In the genomic region with DNA sequence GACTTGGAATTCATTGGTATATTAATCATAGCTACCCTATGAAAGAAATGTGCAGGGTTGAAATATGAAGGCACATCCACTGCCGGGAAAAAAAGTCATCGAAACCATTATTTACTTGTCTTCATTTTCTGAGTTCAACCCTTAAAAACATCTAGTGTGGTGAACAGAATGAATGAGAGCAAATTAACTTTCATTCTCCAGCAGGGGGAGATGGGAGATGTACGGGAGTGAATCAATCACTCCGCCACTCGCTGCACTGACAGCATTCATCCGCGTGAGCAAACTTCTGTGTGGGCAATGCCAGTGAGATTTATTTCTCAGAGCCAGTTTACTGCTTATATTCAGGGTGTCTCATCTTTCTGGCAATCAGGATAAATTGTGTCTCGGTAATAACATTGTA, we compare ENCODE assay signal across 13 cellular contexts.
DNase-seq lines count a peak whose midpoint lies in the region; ATAC-seq and FAIRE-seq lines count a peak whose summit lies in the region.
"Had no signal": no experiment of that assay in that cellular context is flagged by ENCODE, and none has a peak within 500 bp of the region (broad histone marks: within the 10 kb centered on the region; RNA-seq: fewer than 3 reads in every experiment).

No MANE protein-coding gene starts in this region.

- ATAC-seq in HG02763 (IDR thresholded peaks at IDR 0.05; ENCODE audit: unreplicated experiment): no peak
- ATAC-seq: CD8-positive, alpha-beta T cell; left lobe of liver had no signal

- DNase-seq in COR-L47 (lab: John Stamatoyannopoulos, UW) (peak; percentile 22), HTR-8/SVneo (ENCODE audit: insufficient read length, low spot score) (no peak), SK-MEL-5 (ENCODE audit: low read depth, low spot score) (peak; percentile 78), kidney tubule cell (ENCODE audit: low spot score) (peak; percentile 59), AML-193 (lab: John Stamatoyannopoulos, UW) (no peak), hepatic stellate cell (ENCODE audit: low spot score) (no peak), NCI-H187 (lab: John Stamatoyannopoulos, UW) (no peak)
- DNase-seq: CD8-positive, alpha-beta T cell; erythroblast; NCI-H2107 had no signal

- in situ Hi-C loops in SK-MEL-5 (cut with HindIII; ENCODE audit: low pct_unique_long_range_greater_than_20kb, low sequenced_read_pairs): no loop called here

- peak; percentile 74 for FAIRE-seq in HTR-8/SVneo (lab: Jason Lieb, UNC)
- FAIRE-seq: astrocyte had no signal

Comparison
In these comparisons a context has a peak if more than half of its experiments do, and no peak if none do; other contexts are left out.
1. DNase-seq: peak in COR-L47 (single experiment), SK-MEL-5 (single experiment) and kidney tubule cell (single experiment); none in HTR-8/SVneo (single experiment), AML-193 (0 of 2), hepatic stellate cell (single experiment) and NCI-H187 (0 of 2).